In genomic region chr15:66008920-66009572, GRCh38 we compare ENCODE assay signal across 1 cellular context.
TF ChIP-seq lines count a peak whose summit lies in the region.

No MANE protein-coding gene starts in this region.

TF ChIP-seq in SK-N-SH, 30 proteins besides CTCF, POLR2A, EP300 and RAD21 (continued from another document):
- TF ChIP-seq REST (IDR thresholded peaks at IDR 0.05; ENCODE audit: low read depth, low read length) = no peak
- TF ChIP-seq FOXJ3 (CRISPR knock-in tag; IDR thresholded peaks at IDR 0.05) = no peak
TF ChIP-seq in SK-N-SH: peak in this region for 0.
